ENCODE assay signal across 8 cellular contexts in genomic region chr19:48510421-48511268, GRCh38. TPM values are rescaled to one million over a fixed set of nuclear protein-coding genes. Genes with fewer than 3 reads are reported as not detected.
DNase-seq lines count a peak whose midpoint lies in the region; ATAC-seq and TF ChIP-seq lines count a peak whose summit lies in the region.

No MANE protein-coding gene starts in this region.

- H3K4me3 ChIP-seq in BJ (ENCODE audit: low read depth, low read length), result peak overlapping the region; percentile 7; the same call in 1 of the 2 replicates
- H3K4me3 ChIP-seq in uterus, result no peak overlapping the region

- DNase-seq in BJ (ENCODE audit: low read depth), result no peak
- peak in 47 of 76 experiments; percentile 6 to 67 (median 41) for DNase-seq in HUDEP-2 (lab: John Stamatoyannopoulos, UW; ENCODE audit: unreplicated experiment in 76 of 76)
- DNase-seq in activated naive CD8-positive, alpha-beta T cell treated with anti-CD3 and anti-CD28 coated beads for 36 hours, result peak; percentile 73
- DNase-seq in cardiac septum (ENCODE audit: low spot score), result peak; percentile 81
- peak; percentile 78 to 98 (median 88) for DNase-seq in posterior cingulate gyrus
- peak; percentile 62 to 65 for DNase-seq in uterus

- CTCF ChIA-PET in BJ (lab: Yijun Ruan, JAX), result interaction anchor here (7.8 kb wide), 1 partner anchor 74 kb away, joined by 226 read pairs; no protein-coding TSS in a partner anchor

- H3K4me1 ChIP-seq in uterus, result peaks cover 0 to 8% of the 10 kb centered on the region in 2 donors

- no peaks in the 10 kb centered on the region for H3K9me3 Mint-ChIP-seq in activated naive CD8-positive, alpha-beta T cell treated with anti-CD3 and anti-CD28 coated beads for 36 hours

- ATAC-seq in SK-N-SH treated with all-trans-retinoic acid at 6 μM for 48 hours (peak; percentile 59), HG03196 (IDR thresholded peaks at IDR 0.05; ENCODE audit: unreplicated experiment) (no peak)

- H3K9me3 ChIP-seq in uterus, result no peaks in the 10 kb centered on the region

- no peak overlapping the region for H3K27ac Mint-ChIP-seq in activated naive CD8-positive, alpha-beta T cell treated with anti-CD3 and anti-CD28 coated beads for 36 hours

- no peaks in the 10 kb centered on the region for H3K36me3 ChIP-seq in BJ (ENCODE audit: control insufficient read depth, insufficient read depth, low read length)
- no peaks in the 10 kb centered on the region for H3K36me3 ChIP-seq in uterus

- H3K27me3 Mint-ChIP-seq in activated naive CD8-positive, alpha-beta T cell treated with anti-CD3 and anti-CD28 coated beads for 36 hours, result no peaks in the 10 kb centered on the region

- no peak overlapping the region for H3K27ac ChIP-seq in uterus

- intact Hi-C loops in cardiac septum (cut with DNase I), result loop anchor here (5.0 kb wide), 1 partner anchor 43 kb away; the partner anchor contains the start of gene CYTH2
- intact Hi-C loops in posterior cingulate gyrus (cut with DNase I), result loop anchor here (10.0 kb wide), 1 partner anchor 74 kb away; no protein-coding TSS in a partner anchor
- intact Hi-C loops in uterus (cut with DNase I; ENCODE audit: low total_unique reads), result no loop called here

- no peaks in the 10 kb centered on the region for H3K36me3 Mint-ChIP-seq in activated naive CD8-positive, alpha-beta T cell treated with anti-CD3 and anti-CD28 coated beads for 36 hours

- H3K4me3 Mint-ChIP-seq in activated naive CD8-positive, alpha-beta T cell treated with anti-CD3 and anti-CD28 coated beads for 36 hours, result peak overlapping the region; percentile 80

- H3K4me1 Mint-ChIP-seq in activated naive CD8-positive, alpha-beta T cell treated with anti-CD3 and anti-CD28 coated beads for 36 hours, result peaks cover 11% of the 10 kb centered on the region

- H3K27me3 ChIP-seq in BJ (ENCODE audit: control insufficient read depth, insufficient read depth, low read length), result peaks cover 21% of the 10 kb centered on the region
- peaks cover 22 to 30% of the 10 kb centered on the region in 2 donors for H3K27me3 ChIP-seq in uterus

- TF ChIP-seq CTCF in BJ (IDR thresholded peaks at IDR 0.05; ENCODE audit: insufficient read depth, low read depth, low read length), result no peak
- no peak for TF ChIP-seq CTCF in uterus (IDR thresholded peaks at IDR 0.05)

- peak in 1 of 2 donors; percentile 11 for TF ChIP-seq POLR2A in uterus (IDR thresholded peaks at IDR 0.05)

- POLR2A ChIA-PET in BJ (lab: Charles Lee), result no interaction called here

TF ChIP-seq in SK-N-SH treated with all-trans-retinoic acid at 6 μM for 48 hours, 23 proteins besides CTCF, POLR2A, EP300 and RAD21:
- TF ChIP-seq RARB (CRISPR knock-in tag; IDR thresholded peaks at IDR 0.05) (no peak), TOX (CRISPR knock-in tag; IDR thresholded peaks at IDR 0.05; ENCODE audit: borderline replicate concordance) (no peak), CREB5 (CRISPR knock-in tag; IDR thresholded peaks at IDR 0.05; ENCODE audit: low read depth) (no peak), PATZ1 (CRISPR knock-in tag; IDR thresholded peaks at IDR 0.05; ENCODE audit: borderline replicate concordance) (no peak), ZNF565 (CRISPR knock-in tag; conservative IDR thresholded peaks at IDR 0.05; ENCODE audit: low read depth) (no peak), OSR1 (CRISPR knock-in tag; IDR thresholded peaks at IDR 0.05) (no peak), PPARA (CRISPR knock-in tag; IDR thresholded peaks at IDR 0.05; ENCODE audit: borderline replicate concordance) (no peak), ARNTL (CRISPR knock-in tag; IDR thresholded peaks at IDR 0.05; ENCODE audit: borderline replicate concordance, low read depth) (no peak), ZNF70 (CRISPR knock-in tag; IDR thresholded peaks at IDR 0.05) (no peak), GLIS3 (CRISPR knock-in tag; IDR thresholded peaks at IDR 0.05) (no peak), BACH2 (CRISPR knock-in tag; IDR thresholded peaks at IDR 0.05; ENCODE audit: borderline replicate concordance) (no peak), CSDC2 (CRISPR knock-in tag; IDR thresholded peaks at IDR 0.05) (no peak), ZFP3 (CRISPR knock-in tag; IDR thresholded peaks at IDR 0.05) (no peak), ZFP30 (CRISPR knock-in tag; IDR thresholded peaks at IDR 0.05) (no peak), ZNF8 (CRISPR knock-in tag; IDR thresholded peaks at IDR 0.05) (no peak), CSRNP3 (CRISPR knock-in tag; IDR thresholded peaks at IDR 0.05) (no peak)

RNA-seq across cellular contexts. Expression of gene LMTK3, which starts 1.0 kb away (rescaled TPM):
- polyA plus RNA-seq in BJ (2011; rRNA removed), result 0.04 TPM in 1 of 2 replicates, not detected in the other
- polyA minus RNA-seq in BJ (2011; rRNA and poly(A)+ RNA removed), result 0.05 TPM in 1 of 2 replicates, not detected in the other
- total RNA-seq in activated naive CD8-positive, alpha-beta T cell treated with anti-CD3 and anti-CD28 coated beads for 36 hours, result 1 to 10 TPM; 2.2 to 2.8 TPM
- 3.0 TPM for total RNA-seq in cardiac septum
- total RNA-seq in uterus, result under 1 TPM in 2 of 4 donors, not detected in 2; 0.28 to 0.52 TPM

RNA-seq across cellular contexts. Expression of gene SULT2B1, which starts 41.3 kb away (rescaled TPM):
- polyA plus RNA-seq in BJ (2011; rRNA removed), result 0.25 TPM in 1 of 2 replicates, not detected in the other
- polyA minus RNA-seq in BJ (2011; rRNA and poly(A)+ RNA removed), result 0.28 TPM in 1 of 2 replicates, not detected in the other
- total RNA-seq in activated naive CD8-positive, alpha-beta T cell treated with anti-CD3 and anti-CD28 coated beads for 36 hours, result not detected
- 0.19 TPM for total RNA-seq in cardiac septum
- under 1 TPM in 1 of 4 donors, not detected in 3; 0.41 TPM for total RNA-seq in uterus

RNA-seq across cellular contexts. Expression of gene CYTH2, which starts 41.5 kb away (rescaled TPM):
- polyA plus RNA-seq in BJ (2011; rRNA removed), result 40.5 and 65.8 TPM in 2 replicates
- 44.4 and 56.7 TPM in 2 replicates for polyA minus RNA-seq in BJ (2011; rRNA and poly(A)+ RNA removed)
- total RNA-seq in activated naive CD8-positive, alpha-beta T cell treated with anti-CD3 and anti-CD28 coated beads for 36 hours, result 10 to 100 TPM; 18.2 to 21.7 TPM
- total RNA-seq in cardiac septum (46.4 TPM), uterus (10 to 100 TPM in 3 of 4 donors, 1 to 10 TPM in 1; 7.2 to 70.3 (median 36.5) TPM)

RNA-seq across cellular contexts. Expression of gene KCNJ14, which starts 55.3 kb away (rescaled TPM):
- polyA plus RNA-seq in BJ (2011; rRNA removed), result 0.31 and 0.34 TPM in 2 replicates
- 0.28 and 0.46 TPM in 2 replicates for polyA minus RNA-seq in BJ (2011; rRNA and poly(A)+ RNA removed)
- 1 to 10 TPM; 1.4 to 1.5 TPM for total RNA-seq in activated naive CD8-positive, alpha-beta T cell treated with anti-CD3 and anti-CD28 coated beads for 36 hours
- total RNA-seq in cardiac septum (0.32 TPM), uterus (1 to 10 TPM in 2 of 4 donors, under 1 TPM in 1, not detected in 1; 0.29 to 2.2 (median 1.2) TPM)
